1 cellular context compared by ENCODE assay signal in the genomic region with DNA sequence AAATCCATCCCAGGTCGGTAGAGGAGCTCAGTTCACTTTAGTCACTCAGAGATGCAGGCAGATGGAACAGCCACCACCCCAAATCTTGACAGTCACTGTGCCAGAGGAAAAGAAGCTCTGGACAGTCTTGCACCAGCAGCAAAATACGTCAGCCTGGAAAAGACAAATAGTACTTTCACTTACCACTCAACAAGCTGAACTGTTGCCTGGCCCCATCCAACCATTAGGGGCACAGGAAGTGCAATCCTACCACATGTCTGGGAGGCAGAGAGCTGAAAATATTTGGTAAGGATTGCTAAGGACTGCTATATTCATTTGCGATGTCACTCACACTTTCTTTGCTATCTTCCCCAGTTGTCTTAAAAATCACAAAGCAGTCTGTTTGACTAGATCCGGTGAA.
TF ChIP-seq lines count a peak whose summit lies in the region.

No MANE protein-coding gene starts in this region.

TF ChIP-seq in H1, 55 proteins besides CTCF, POLR2A, EP300 and RAD21 (continued from another document):
- TF ChIP-seq, protein P1, sequence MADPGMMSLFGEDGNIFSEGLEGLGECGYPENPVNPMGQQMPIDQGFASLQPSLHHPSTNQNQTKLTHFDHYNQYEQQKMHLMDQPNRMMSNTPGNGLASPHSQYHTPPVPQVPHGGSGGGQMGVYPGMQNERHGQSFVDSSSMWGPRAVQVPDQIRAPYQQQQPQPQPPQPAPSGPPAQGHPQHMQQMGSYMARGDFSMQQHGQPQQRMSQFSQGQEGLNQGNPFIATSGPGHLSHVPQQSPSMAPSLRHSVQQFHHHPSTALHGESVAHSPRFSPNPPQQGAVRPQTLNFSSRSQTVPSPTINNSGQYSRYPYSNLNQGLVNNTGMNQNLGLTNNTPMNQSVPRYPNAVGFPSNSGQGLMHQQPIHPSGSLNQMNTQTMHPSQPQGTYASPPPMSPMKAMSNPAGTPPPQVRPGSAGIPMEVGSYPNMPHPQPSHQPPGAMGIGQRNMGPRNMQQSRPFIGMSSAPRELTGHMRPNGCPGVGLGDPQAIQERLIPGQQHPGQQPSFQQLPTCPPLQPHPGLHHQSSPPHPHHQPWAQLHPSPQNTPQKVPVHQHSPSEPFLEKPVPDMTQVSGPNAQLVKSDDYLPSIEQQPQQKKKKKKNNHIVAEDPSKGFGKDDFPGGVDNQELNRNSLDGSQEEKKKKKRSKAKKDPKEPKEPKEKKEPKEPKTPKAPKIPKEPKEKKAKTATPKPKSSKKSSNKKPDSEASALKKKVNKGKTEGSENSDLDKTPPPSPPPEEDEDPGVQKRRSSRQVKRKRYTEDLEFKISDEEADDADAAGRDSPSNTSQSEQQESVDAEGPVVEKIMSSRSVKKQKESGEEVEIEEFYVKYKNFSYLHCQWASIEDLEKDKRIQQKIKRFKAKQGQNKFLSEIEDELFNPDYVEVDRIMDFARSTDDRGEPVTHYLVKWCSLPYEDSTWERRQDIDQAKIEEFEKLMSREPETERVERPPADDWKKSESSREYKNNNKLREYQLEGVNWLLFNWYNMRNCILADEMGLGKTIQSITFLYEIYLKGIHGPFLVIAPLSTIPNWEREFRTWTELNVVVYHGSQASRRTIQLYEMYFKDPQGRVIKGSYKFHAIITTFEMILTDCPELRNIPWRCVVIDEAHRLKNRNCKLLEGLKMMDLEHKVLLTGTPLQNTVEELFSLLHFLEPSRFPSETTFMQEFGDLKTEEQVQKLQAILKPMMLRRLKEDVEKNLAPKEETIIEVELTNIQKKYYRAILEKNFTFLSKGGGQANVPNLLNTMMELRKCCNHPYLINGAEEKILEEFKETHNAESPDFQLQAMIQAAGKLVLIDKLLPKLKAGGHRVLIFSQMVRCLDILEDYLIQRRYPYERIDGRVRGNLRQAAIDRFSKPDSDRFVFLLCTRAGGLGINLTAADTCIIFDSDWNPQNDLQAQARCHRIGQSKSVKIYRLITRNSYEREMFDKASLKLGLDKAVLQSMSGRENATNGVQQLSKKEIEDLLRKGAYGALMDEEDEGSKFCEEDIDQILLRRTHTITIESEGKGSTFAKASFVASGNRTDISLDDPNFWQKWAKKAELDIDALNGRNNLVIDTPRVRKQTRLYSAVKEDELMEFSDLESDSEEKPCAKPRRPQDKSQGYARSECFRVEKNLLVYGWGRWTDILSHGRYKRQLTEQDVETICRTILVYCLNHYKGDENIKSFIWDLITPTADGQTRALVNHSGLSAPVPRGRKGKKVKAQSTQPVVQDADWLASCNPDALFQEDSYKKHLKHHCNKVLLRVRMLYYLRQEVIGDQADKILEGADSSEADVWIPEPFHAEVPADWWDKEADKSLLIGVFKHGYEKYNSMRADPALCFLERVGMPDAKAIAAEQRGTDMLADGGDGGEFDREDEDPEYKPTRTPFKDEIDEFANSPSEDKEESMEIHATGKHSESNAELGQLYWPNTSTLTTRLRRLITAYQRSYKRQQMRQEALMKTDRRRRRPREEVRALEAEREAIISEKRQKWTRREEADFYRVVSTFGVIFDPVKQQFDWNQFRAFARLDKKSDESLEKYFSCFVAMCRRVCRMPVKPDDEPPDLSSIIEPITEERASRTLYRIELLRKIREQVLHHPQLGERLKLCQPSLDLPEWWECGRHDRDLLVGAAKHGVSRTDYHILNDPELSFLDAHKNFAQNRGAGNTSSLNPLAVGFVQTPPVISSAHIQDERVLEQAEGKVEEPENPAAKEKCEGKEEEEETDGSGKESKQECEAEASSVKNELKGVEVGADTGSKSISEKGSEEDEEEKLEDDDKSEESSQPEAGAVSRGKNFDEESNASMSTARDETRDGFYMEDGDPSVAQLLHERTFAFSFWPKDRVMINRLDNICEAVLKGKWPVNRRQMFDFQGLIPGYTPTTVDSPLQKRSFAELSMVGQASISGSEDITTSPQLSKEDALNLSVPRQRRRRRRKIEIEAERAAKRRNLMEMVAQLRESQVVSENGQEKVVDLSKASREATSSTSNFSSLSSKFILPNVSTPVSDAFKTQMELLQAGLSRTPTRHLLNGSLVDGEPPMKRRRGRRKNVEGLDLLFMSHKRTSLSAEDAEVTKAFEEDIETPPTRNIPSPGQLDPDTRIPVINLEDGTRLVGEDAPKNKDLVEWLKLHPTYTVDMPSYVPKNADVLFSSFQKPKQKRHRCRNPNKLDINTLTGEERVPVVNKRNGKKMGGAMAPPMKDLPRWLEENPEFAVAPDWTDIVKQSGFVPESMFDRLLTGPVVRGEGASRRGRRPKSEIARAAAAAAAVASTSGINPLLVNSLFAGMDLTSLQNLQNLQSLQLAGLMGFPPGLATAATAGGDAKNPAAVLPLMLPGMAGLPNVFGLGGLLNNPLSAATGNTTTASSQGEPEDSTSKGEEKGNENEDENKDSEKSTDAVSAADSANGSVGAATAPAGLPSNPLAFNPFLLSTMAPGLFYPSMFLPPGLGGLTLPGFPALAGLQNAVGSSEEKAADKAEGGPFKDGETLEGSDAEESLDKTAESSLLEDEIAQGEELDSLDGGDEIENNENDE (IDR thresholded peaks at IDR 0.05; ENCODE audit: insufficient replicate concordance, low read length) = no peak
- TF ChIP-seq SRF (IDR thresholded peaks at IDR 0.05; ENCODE audit: low read depth, low read length) (no peak), SIN3A (conservative IDR thresholded peaks at IDR 0.05 in 1 of 2, IDR thresholded peaks at IDR 0.05 in 1 of 2; ENCODE audit: low read depth in 1 of 2, low read length in 2 of 2) (no peak), SIX5 (IDR thresholded peaks at IDR 0.05; ENCODE audit: low read depth, low read length) (no peak), ASH2L (IDR thresholded peaks at IDR 0.05; ENCODE audit: low read length) (no peak)
TF ChIP-seq in H1: peak in this region for 0.
